19 cellular contexts compared by ENCODE assay signal in genomic region chr16:50311134-50311528, GRCh38. TPM values are rescaled to one million over a fixed set of nuclear protein-coding genes. Genes with fewer than 3 reads are reported as not detected.
DNase-seq lines count a peak whose midpoint lies in the region; ATAC-seq and TF ChIP-seq lines count a peak whose summit lies in the region.
"Had no signal": no experiment of that assay in that cellular context is flagged by ENCODE, and none has a peak within 500 bp of the region (broad histone marks: within the 10 kb centered on the region; RNA-seq: fewer than 3 reads in every experiment).

No MANE protein-coding gene starts in this region.

- no peaks in the 10 kb centered on the region for H3K9me3 ChIP-seq in Peyer's patch
- H3K9me3 ChIP-seq in upper lobe of left lung: no peaks in the 10 kb centered on the region
- H3K9me3 ChIP-seq: A549, colonic mucosa, ovary, testis had no signal

- intact Hi-C loops in activated CD4-positive, alpha-beta T cell treated with anti-CD3 and anti-CD28 coated beads for 36 hours (cut with DNase I, micrococcal nuclease): no loop called here
- intact Hi-C loops in CD14-positive monocyte (cut with micrococcal nuclease) (no loop called here), lower leg skin (cut with DNase I; ENCODE audit: low total_unique reads) (no loop called here)

- H3K27ac ChIP-seq in Peyer's patch (no peak overlapping the region), upper lobe of left lung (no peak overlapping the region)
- H3K27ac ChIP-seq: A549, brain microvascular endothelial cell, colonic mucosa, HL-60, testis had no signal

- no peak overlapping the region for H3K27ac Mint-ChIP-seq in activated CD4-positive, alpha-beta T cell treated with anti-CD3 and anti-CD28 coated beads for 36 hours
- peak overlapping the region in 5 of 7 donors; percentile 24 to 77 (median 62) for H3K27ac Mint-ChIP-seq in CD14-positive monocyte

- H3K4me3 ChIP-seq in Peyer's patch (no peak overlapping the region), lower leg skin (ENCODE audit: low read depth, poor library complexity, severe bottlenecking) (no peak overlapping the region), upper lobe of left lung (no peak overlapping the region)
- H3K4me3 ChIP-seq: A549, colonic mucosa, ovary, testis had no signal

- H3K4me1 ChIP-seq in Peyer's patch (no peaks in the 10 kb centered on the region), upper lobe of left lung (peaks cover 3 to 16% (median 4%) of the 10 kb centered on the region in 4 donors)
- H3K4me1 ChIP-seq: A549, colonic mucosa had no signal

- POLR2A ChIA-PET in activated CD4-positive, alpha-beta T cell treated with anti-CD3 and anti-CD28 coated beads for 36 hours (lab: Charles Lee): no interaction called here

- H3K27me3 ChIP-seq in Peyer's patch (no peaks in the 10 kb centered on the region), upper lobe of left lung (no peaks in the 10 kb centered on the region)
- H3K27me3 ChIP-seq: brain microvascular endothelial cell, colonic mucosa, ovary, testis had no signal

- ATAC-seq in activated CD4-positive, alpha-beta T cell treated with anti-CD3 and anti-CD28 coated beads for 36 hours: no peak
- ATAC-seq in upper lobe of left lung (ENCODE audit: low FRiP score in 2 of 2) (no peak), GM19351 (IDR thresholded peaks at IDR 0.05; ENCODE audit: unreplicated experiment) (no peak)

- 84 to 91% methylated on average over 4 of the region's 4 CpGs for WGBS in lower leg skin, 2 donors
- WGBS in upper lobe of left lung, 2 donors: 87 to 94% methylated on average over 4 of the region's 4 CpGs

- H3K4me1 Mint-ChIP-seq in activated CD4-positive, alpha-beta T cell treated with anti-CD3 and anti-CD28 coated beads for 36 hours: peaks cover 14% of the 10 kb centered on the region
- H3K4me1 Mint-ChIP-seq in CD14-positive monocyte: peaks cover 29% of the 10 kb centered on the region

- no peaks in the 10 kb centered on the region for H3K27me3 Mint-ChIP-seq in activated CD4-positive, alpha-beta T cell treated with anti-CD3 and anti-CD28 coated beads for 36 hours
- H3K27me3 Mint-ChIP-seq in CD14-positive monocyte (ENCODE audit: low read depth in 3 of 3): peaks cover 0 to 2% (median 1%) of the 10 kb centered on the region in 3 donors

- TF ChIP-seq CTCF in CD14-positive monocyte (IDR thresholded peaks at IDR 0.05) (no peak), Peyer's patch (IDR thresholded peaks at IDR 0.05) (no peak), lower leg skin (IDR thresholded peaks at IDR 0.05) (no peak), upper lobe of left lung (IDR thresholded peaks at IDR 0.05) (no peak)

- TF ChIP-seq POLR2A in Peyer's patch (IDR thresholded peaks at IDR 0.05) (no peak), lower leg skin (IDR thresholded peaks at IDR 0.05) (no peak), upper lobe of left lung (IDR thresholded peaks at IDR 0.05) (no peak)

- DNase-seq in activated CD4-positive, alpha-beta T cell treated with anti-CD3 and anti-CD28 coated beads for 36 hours: peak; percentile 6
- DNase-seq in activated CD4-positive, alpha-beta T cell treated with anti-CD3 and anti-CD28 coated beads for 48 hours: no peak
- DNase-seq in CD14-positive monocyte (ENCODE audit: low spot score) (no peak), Peyer's patch (peak; percentile 8 to 47 (median 41)), lower leg skin (ENCODE audit: low spot score in 2 of 2) (peak; percentile 14 to 83), upper lobe of left lung (no peak)
- DNase-seq in effector CD4-positive, alpha-beta T cell: no peak
- DNase-seq: activated T-cell treated with anti-CD3 and anti-CD28 coated beads for 4 hours, brain microvascular endothelial cell, Calu3, colonic mucosa, IMR-90, NCI-H1417, NCI-H524, testis had no signal

- TF ChIP-seq EP300 in upper lobe of left lung (IDR thresholded peaks at IDR 0.05): no peak

- H3K36me3 ChIP-seq in Peyer's patch: peaks cover 0 to 34% (median 0%) of the 10 kb centered on the region in 3 donors
- H3K36me3 ChIP-seq in upper lobe of left lung: peaks cover 15 to 49% (median 37%) of the 10 kb centered on the region in 4 donors
- H3K36me3 ChIP-seq: colonic mucosa, ovary had no signal

- CTCF ChIA-PET in activated CD4-positive, alpha-beta T cell treated with anti-CD3 and anti-CD28 coated beads for 36 hours (lab: Charles Lee): interaction anchor here (1.2 to 1.4 kb wide), 2 partner anchors 44 to 101 kb away, joined by 4 read pairs; no protein-coding TSS in a partner anchor

- H3K4me3 Mint-ChIP-seq in activated CD4-positive, alpha-beta T cell treated with anti-CD3 and anti-CD28 coated beads for 36 hours: no peak overlapping the region
- no peak overlapping the region for H3K4me3 Mint-ChIP-seq in CD14-positive monocyte

- H3K36me3 Mint-ChIP-seq in activated CD4-positive, alpha-beta T cell treated with anti-CD3 and anti-CD28 coated beads for 36 hours (ENCODE audit: low read depth): peaks cover 39% of the 10 kb centered on the region
- H3K36me3 Mint-ChIP-seq in CD14-positive monocyte: peaks cover 81 to 98% of the 10 kb centered on the region in 2 donors

- no peaks in the 10 kb centered on the region for H3K9me3 Mint-ChIP-seq in activated CD4-positive, alpha-beta T cell treated with anti-CD3 and anti-CD28 coated beads for 36 hours (ENCODE audit: low read depth)
- H3K9me3 Mint-ChIP-seq in CD14-positive monocyte: no peaks in the 10 kb centered on the region

RNA-seq across cellular contexts. Expression of gene ADCY7, which starts 44.8 kb away (rescaled TPM):
- 10 to 100 TPM; 51.8 to 85.3 TPM for total RNA-seq in activated CD4-positive, alpha-beta T cell treated with anti-CD3 and anti-CD28 coated beads for 36 hours
- 10 to 100 TPM; 53.1 to 91.5 TPM for polyA plus RNA-seq in CD14-positive monocyte
- 10 to 100 TPM in 3 of 4 donors, 1 to 10 TPM in 1; 6.5 to 67.7 (median 21.5) TPM for total RNA-seq in Peyer's patch
- total RNA-seq in lower leg skin: 10 to 100 TPM; 14.0 to 28.2 (median 21.0) TPM
- total RNA-seq in upper lobe of left lung: 100 to 1,000 TPM in 3 of 6 donors, 10 to 100 TPM in 3; 46.9 to 177 (median 101) TPM

RNA-seq across cellular contexts. Expression of gene BRD7, which starts 57.7 kb away (rescaled TPM):
- total RNA-seq in activated CD4-positive, alpha-beta T cell treated with anti-CD3 and anti-CD28 coated beads for 36 hours: 100 to 1,000 TPM in 1 of 2 experiments, 10 to 100 TPM in 1; 87.7 to 104 TPM
- 10 to 100 TPM; 11.4 to 21.2 TPM for polyA plus RNA-seq in CD14-positive monocyte
- total RNA-seq in Peyer's patch: 10 to 100 TPM; 27.8 to 46.2 (median 36.8) TPM
- total RNA-seq in lower leg skin: 10 to 100 TPM; 48.6 to 86.3 (median 52.0) TPM
- total RNA-seq in upper lobe of left lung: 10 to 100 TPM; 41.5 to 68.2 (median 53.4) TPM

Comparison
In these comparisons a context has a peak if more than half of its experiments do, and no peak if none do; other contexts are left out.
1. DNase-seq: peak in activated CD4-positive, alpha-beta T cell treated with anti-CD3 and anti-CD28 coated beads for 36 hours (single experiment), Peyer's patch (3 of 3) and lower leg skin (2 of 2); none in activated CD4-positive, alpha-beta T cell treated with anti-CD3 and anti-CD28 coated beads for 48 hours (single experiment), CD14-positive monocyte (single experiment), upper lobe of left lung (0 of 2) and effector CD4-positive, alpha-beta T cell (single experiment).